ENCODE assay signal across 21 cellular contexts in the genomic region with DNA sequence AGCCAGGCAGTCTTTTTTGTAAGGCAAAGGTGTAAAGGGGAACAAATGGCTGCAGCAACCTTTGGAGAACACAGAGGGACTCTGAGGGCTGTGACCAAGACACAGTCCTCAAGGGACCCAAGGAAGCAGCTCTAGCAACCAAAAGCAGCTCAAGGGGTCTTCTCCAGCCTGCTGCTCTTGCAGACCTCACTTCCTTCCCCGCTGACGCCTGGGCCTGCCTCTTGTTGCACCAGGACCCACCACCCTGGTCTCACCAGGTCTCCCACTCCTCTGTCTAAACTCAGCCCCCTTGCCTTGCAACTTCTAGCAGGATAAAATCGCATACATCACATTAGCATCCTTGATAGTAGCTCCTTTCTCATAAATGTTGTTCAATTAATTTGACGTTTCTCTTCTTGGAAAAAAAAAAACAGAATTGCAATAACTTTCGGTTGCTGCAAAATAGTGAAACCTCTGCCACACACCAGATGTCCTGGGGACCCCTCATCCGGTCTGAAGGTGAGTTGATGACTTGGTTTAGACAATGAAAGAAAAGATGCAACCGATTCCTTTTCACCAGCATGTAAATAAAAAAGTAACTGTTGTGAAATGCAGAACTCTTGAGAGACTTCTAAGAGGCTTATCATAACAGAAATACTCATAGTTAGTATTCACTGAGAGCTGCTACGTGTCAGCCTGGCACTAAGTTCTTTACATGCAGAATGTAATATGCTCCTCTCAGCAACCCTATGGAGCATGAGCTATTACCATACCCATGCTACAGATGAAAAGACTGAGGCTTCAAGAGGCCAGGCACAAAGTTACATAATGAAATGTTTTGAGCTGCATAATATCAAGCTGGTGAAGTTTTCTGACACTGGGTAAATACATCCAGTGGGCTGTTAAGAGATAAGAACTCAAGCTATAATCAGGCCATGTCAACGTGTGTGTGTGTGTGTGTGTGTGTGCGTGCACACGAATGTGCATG. TPM values are rescaled to one million over a fixed set of nuclear protein-coding genes. Genes with fewer than 3 reads are reported as not detected.
DNase-seq lines count a peak whose midpoint lies in the region; FAIRE-seq and TF ChIP-seq lines count a peak whose summit lies in the region.
"Had no signal": no experiment of that assay in that cellular context is flagged by ENCODE, and none has a peak within 500 bp of the region (broad histone marks: within the 10 kb centered on the region; RNA-seq: fewer than 3 reads in every experiment).

No MANE protein-coding gene starts in this region.

- no peaks in the 10 kb centered on the region for H3K79me2 ChIP-seq in OCI-LY1 (ENCODE audit: insufficient read depth, low read length)

- peak overlapping the region; percentile 8 for H3K4me2 ChIP-seq in OCI-LY1 (ENCODE audit: low read length)

- peak overlapping the region; percentile 75 for H3K27ac ChIP-seq in OCI-LY1 (ENCODE audit: low read depth, low read length, poor library complexity, severe bottlenecking)
- H3K27ac ChIP-seq in kidney (ENCODE audit: low read depth in 2 of 2, low read length in 2 of 2), result no peak overlapping the region
- H3K27ac ChIP-seq: 22Rv1, RWPE1, SJCRH30 had no signal

- no peak overlapping the region for H3K4me3 ChIP-seq in GM12865 (ENCODE audit: low read depth, low read length)
- H3K4me3 ChIP-seq in OCI-LY1 (ENCODE audit: low read depth, low read length, poor library complexity, severe bottlenecking), result no peak overlapping the region
- H3K4me3 ChIP-seq in kidney (ENCODE audit: low read length in 2 of 2), result no peak overlapping the region
- H3K4me3 ChIP-seq: SJCRH30 had no signal

- POLR2A ChIA-PET in activated CD4-positive, alpha-beta T cell treated with anti-CD3 and anti-CD28 coated beads, Interleukin-2, amount 10 ng/mL, durations not matched to agents 7 days and 5 days (lab: Charles Lee), result interaction anchor here (0.6 kb wide), 1 partner anchor 25 kb away, joined by 4 read pairs; no protein-coding TSS in a partner anchor

- no peak overlapping the region for H3K4me3 Mint-ChIP-seq in activated CD4-positive, alpha-beta T cell treated with anti-CD3 and anti-CD28 coated beads, Interleukin-2, amount 10 ng/mL, durations not matched to agents 7 days and 5 days
- H3K4me3 Mint-ChIP-seq: B cell; CD8-positive, alpha-beta T cell had no signal

- TF ChIP-seq CTCF in GM12865 (IDR thresholded peaks at IDR 0.05; ENCODE audit: insufficient read depth, low read depth, low read length, missing control alignments) (no peak), OCI-LY1 (IDR thresholded peaks at IDR 0.05; ENCODE audit: low read length) (no peak), kidney (IDR thresholded peaks at IDR 0.05; ENCODE audit: borderline replicate concordance, extremely low read depth, insufficient read depth) (no peak)

- H3K27ac Mint-ChIP-seq in activated CD4-positive, alpha-beta T cell treated with anti-CD3 and anti-CD28 coated beads, Interleukin-2, amount 10 ng/mL, durations not matched to agents 7 days and 5 days, result peak overlapping the region; percentile 57
- H3K27ac Mint-ChIP-seq: B cell; CD8-positive, alpha-beta T cell had no signal

- H3K36me3 Mint-ChIP-seq in activated CD4-positive, alpha-beta T cell treated with anti-CD3 and anti-CD28 coated beads, Interleukin-2, amount 10 ng/mL, durations not matched to agents 7 days and 5 days (ENCODE audit: low read depth), result no peaks in the 10 kb centered on the region
- H3K36me3 Mint-ChIP-seq: CD8-positive, alpha-beta T cell had no signal

- no peaks in the 10 kb centered on the region for H3K9me3 ChIP-seq in OCI-LY1 (ENCODE audit: low read length)
- H3K9me3 ChIP-seq in kidney (ENCODE audit: control insufficient read depth in 1 of 2, low read length in 2 of 2), result no peaks in the 10 kb centered on the region
- H3K9me3 ChIP-seq: SJCRH30 had no signal

- peaks cover 15% of the 10 kb centered on the region for H3K4me1 Mint-ChIP-seq in activated CD4-positive, alpha-beta T cell treated with anti-CD3 and anti-CD28 coated beads, Interleukin-2, amount 10 ng/mL, durations not matched to agents 7 days and 5 days
- H3K4me1 Mint-ChIP-seq: B cell had no signal

- H3K4me1 ChIP-seq in OCI-LY1 (ENCODE audit: insufficient read depth, low read length, severe bottlenecking), result peaks cover 59% of the 10 kb centered on the region
- H3K4me1 ChIP-seq in kidney (ENCODE audit: control insufficient read depth in 1 of 2, insufficient read depth in 1 of 2, low read depth in 1 of 2, low read length in 2 of 2), result no peaks in the 10 kb centered on the region

- H3K9ac ChIP-seq in OCI-LY1 (ENCODE audit: low read length) (peak overlapping the region; percentile 30; the same call in 1 of the 2 replicates), kidney (ENCODE audit: low read length in 2 of 2) (no peak overlapping the region)

- DNase-seq in activated CD4-positive, alpha-beta T cell treated with anti-CD3 and anti-CD28 coated beads, Interleukin-2, amount 10 ng/mL, durations not matched to agents 7 days and 5 days, result no peak
- no peak for DNase-seq in activated CD4-positive, alpha-beta T cell treated with anti-CD3 and anti-CD28 coated beads for 1 hour
- DNase-seq in GM12865 (ENCODE audit: low read depth) (peak; percentile 49), kidney (peak; percentile 26), NCI-H226 (no peak), DMS 273 (lab: John Stamatoyannopoulos, UW; ENCODE audit: unreplicated experiment) (no peak)
- DNase-seq in NK-92 treated with Interleukin-12 subunit alpha and Interleukin-12 subunit beta, amount 100 ng/mL, for 24 hours (lab: John Stamatoyannopoulos, UW), result no peak
- DNase-seq: CD8-positive, alpha-beta T cell; H7; IMR-90; NCI-H187; NCI-H446; NCI-H69; PC-3; SJCRH30 had no signal

- H3K27me3 Mint-ChIP-seq in activated CD4-positive, alpha-beta T cell treated with anti-CD3 and anti-CD28 coated beads, Interleukin-2, amount 10 ng/mL, durations not matched to agents 7 days and 5 days, result peaks cover 8% of the 10 kb centered on the region

- no peaks in the 10 kb centered on the region for H3K9me3 Mint-ChIP-seq in activated CD4-positive, alpha-beta T cell treated with anti-CD3 and anti-CD28 coated beads, Interleukin-2, amount 10 ng/mL, durations not matched to agents 7 days and 5 days
- H3K9me3 Mint-ChIP-seq: CD8-positive, alpha-beta T cell had no signal

- no peak for FAIRE-seq in kidney (lab: Jason Lieb, UNC)
- FAIRE-seq: GM19239 had no signal

- no peaks in the 10 kb centered on the region for H3K27me3 ChIP-seq in OCI-LY1 (ENCODE audit: insufficient read depth, low read length)
- H3K27me3 ChIP-seq: SJCRH30 had no signal

- no peaks in the 10 kb centered on the region for H3K9me2 ChIP-seq in OCI-LY1 (ENCODE audit: low read depth, low read length)

- H2AFZ ChIP-seq in OCI-LY1 (ENCODE audit: low read length), result no peak overlapping the region

- H4K20me1 ChIP-seq in OCI-LY1 (ENCODE audit: insufficient read depth, low read length), result no peaks in the 10 kb centered on the region

- H3K36me3 ChIP-seq in OCI-LY1 (ENCODE audit: insufficient read depth, low read length), result peaks cover 65% of the 10 kb centered on the region
- no peaks in the 10 kb centered on the region for H3K36me3 ChIP-seq in kidney (ENCODE audit: control insufficient read depth in 1 of 2, insufficient read depth in 2 of 2, low read length in 2 of 2)
- H3K36me3 ChIP-seq: SJCRH30 had no signal

- intact Hi-C loops in kidney (cut with DNase I), result no loop called here

- CTCF ChIA-PET in activated CD4-positive, alpha-beta T cell treated with anti-CD3 and anti-CD28 coated beads, Interleukin-2, amount 10 ng/mL, durations not matched to agents 7 days and 5 days (lab: Charles Lee), result interaction anchor here (0.6 to 2.0 kb wide), 5 partner anchors 9 to 43 kb away, joined by 3 to 7 read pairs (median 4); no protein-coding TSS in a partner anchor

- no peaks in the 10 kb centered on the region for H3F3A ChIP-seq in OCI-LY1 (ENCODE audit: insufficient read depth, low read length)

RNA-seq across cellular contexts. Expression of gene UMODL1, which starts 58.5 kb away (rescaled TPM):
- under 1 TPM; 0.10 to 0.21 TPM for total RNA-seq in activated CD4-positive, alpha-beta T cell treated with anti-CD3 and anti-CD28 coated beads, Interleukin-2, amount 10 ng/mL, durations not matched to agents 7 days and 5 days
- not detected for total RNA-seq in kidney
- 0.39 TPM for polyA plus RNA-seq in kidney (ENCODE audit: insufficient read depth, low read depth, low replicate concordance)
- total RNA-seq: IMR-90, LHCN-M2, PC-3 had no signal

Comparison
In these comparisons a context has a peak if more than half of its experiments do, and no peak if none do; other contexts are left out.
1. DNase-seq: peak in GM12865 (single experiment) and kidney (single experiment); none in activated CD4-positive, alpha-beta T cell treated with anti-CD3 and anti-CD28 coated beads, Interleukin-2, amount 10 ng/mL, durations not matched to agents 7 days and 5 days (single experiment), activated CD4-positive, alpha-beta T cell treated with anti-CD3 and anti-CD28 coated beads for 1 hour (single experiment), NCI-H226 (single experiment), DMS 273 (single experiment) and NK-92 treated with Interleukin-12 subunit alpha and Interleukin-12 subunit beta, amount 100 ng/mL, for 24 hours (single experiment).